17 cellular contexts compared by ENCODE assay signal in the genomic region with DNA sequence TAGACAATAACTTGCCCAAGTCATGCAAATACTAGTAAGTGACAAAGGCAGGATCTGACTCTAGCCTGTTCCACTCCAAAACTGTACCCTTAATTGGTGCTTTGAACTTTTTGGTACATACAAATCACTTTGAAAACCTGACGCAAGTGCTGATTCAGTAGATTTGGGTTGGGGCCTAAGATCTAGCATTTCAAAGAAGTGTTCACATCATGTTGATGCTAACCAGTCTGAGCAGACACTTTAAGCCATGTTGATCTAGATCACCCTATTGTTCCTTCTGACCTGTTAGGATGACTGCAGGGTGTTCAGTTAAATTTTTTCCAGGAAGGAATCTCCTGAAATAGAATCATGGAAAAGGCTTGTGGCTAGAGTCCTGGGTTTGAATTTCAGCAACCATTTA.
"Had no signal": no experiment of that assay in that cellular context is flagged by ENCODE, and none has a peak within 500 bp of the region (broad histone marks: within the 10 kb centered on the region; RNA-seq: fewer than 3 reads in every experiment).

No MANE protein-coding gene starts in this region.

- H3K4me1 Mint-ChIP-seq: activated naive CD8-positive, alpha-beta T cell treated with anti-CD3 and anti-CD28 coated beads, Interleukin-2, amount 10 ng/mL, durations not matched to agents 7 days and 5 days; natural killer cell had no signal

- H3K27ac ChIP-seq: heart left ventricle, prostate gland, sigmoid colon, suprapubic skin, upper lobe of left lung had no signal

- H3K27me3 ChIP-seq: heart left ventricle, sigmoid colon, suprapubic skin, upper lobe of left lung had no signal

- H3K4me1 ChIP-seq: suprapubic skin had no signal

- H3K27me3 Mint-ChIP-seq: activated CD4-positive, alpha-beta memory T cell treated with anti-CD3 and anti-CD28 coated beads for 36 hours; activated naive CD8-positive, alpha-beta T cell treated with anti-CD3 and anti-CD28 coated beads, Interleukin-2, amount 10 ng/mL, durations not matched to agents 7 days and 5 days had no signal

- H3K4me3 ChIP-seq: heart left ventricle, prostate gland, sigmoid colon, suprapubic skin, upper lobe of left lung had no signal

- DNase-seq: activated CD4-positive, alpha-beta memory T cell treated with anti-CD3 and anti-CD28 coated beads for 36 hours; activated CD4-positive, CD25-positive, alpha-beta regulatory T cell treated with anti-CD3 and anti-CD28 coated beads, Interleukin-2, amount 50 U/mL, for 72 hours; activated naive CD8-positive, alpha-beta T cell treated with anti-CD3 and anti-CD28 coated beads, Interleukin-2, amount 10 ng/mL, durations not matched to agents 7 days and 5 days; activated T-cell treated with anti-CD3 and anti-CD28 coated beads, Interleukin-2, amount 50 U/mL, for 72 hours; foreskin melanocyte; heart left ventricle; natural killer cell; nucleus accumbens; sigmoid colon; stimulated activated CD4-positive, alpha-beta T cell treated with anti-CD3 and anti-CD28 coated beads, Interleukin-12 subunit alpha, Interleukin-12 subunit beta, amount 100 ng/mL, for 4 hours; stimulated activated CD4-positive, alpha-beta T cell treated with anti-CD3 and anti-CD28 coated beads, Interleukin-2, amount 100 ng/mL, for 48 hours; stimulated activated naive CD8-positive, alpha-beta T cell treated with anti-CD3 and anti-CD28 coated beads, Interleukin-15, Interleukin-2, amounts not matched to agents 100 U/mL and 50 U/mL, for 24 hours; upper lobe of left lung had no signal

- H3K27ac Mint-ChIP-seq: activated CD4-positive, alpha-beta memory T cell treated with anti-CD3 and anti-CD28 coated beads for 36 hours; activated naive CD8-positive, alpha-beta T cell treated with anti-CD3 and anti-CD28 coated beads, Interleukin-2, amount 10 ng/mL, durations not matched to agents 7 days and 5 days; activated T-cell treated with anti-CD3 and anti-CD28 coated beads, Interleukin-2, amount 50 U/mL, for 72 hours; natural killer cell; T-helper 2 cell treated with Interferon-gamma antibody and Interleukin-4, amounts not matched to agents 5 μg/mL and 100 μg/mL, for 36 hours had no signal

- H3K36me3 ChIP-seq: heart left ventricle, prostate gland, sigmoid colon, suprapubic skin, upper lobe of left lung had no signal

- H3K4me3 Mint-ChIP-seq: activated CD4-positive, alpha-beta memory T cell treated with anti-CD3 and anti-CD28 coated beads for 36 hours; activated naive CD8-positive, alpha-beta T cell treated with anti-CD3 and anti-CD28 coated beads, Interleukin-2, amount 10 ng/mL, durations not matched to agents 7 days and 5 days; activated T-cell treated with anti-CD3 and anti-CD28 coated beads, Interleukin-2, amount 50 U/mL, for 72 hours; natural killer cell; T-helper 2 cell treated with Interferon-gamma antibody and Interleukin-4, amounts not matched to agents 5 μg/mL and 100 μg/mL, for 36 hours had no signal

- H3K36me3 Mint-ChIP-seq: activated CD4-positive, alpha-beta memory T cell treated with anti-CD3 and anti-CD28 coated beads for 36 hours; activated naive CD8-positive, alpha-beta T cell treated with anti-CD3 and anti-CD28 coated beads, Interleukin-2, amount 10 ng/mL, durations not matched to agents 7 days and 5 days; natural killer cell had no signal

- ATAC-seq: activated T-cell treated with anti-CD3 and anti-CD28 coated beads, Interleukin-2, amount 50 U/mL, for 72 hours; heart left ventricle; left lobe of liver; natural killer cell; stimulated activated naive CD8-positive, alpha-beta T cell treated with anti-CD3 and anti-CD28 coated beads, Interleukin-15, Interleukin-2, amounts not matched to agents 100 U/mL and 50 U/mL, for 24 hours had no signal

- H3K9me3 ChIP-seq: prostate gland, sigmoid colon, suprapubic skin, upper lobe of left lung had no signal
